Comparison of ENCODE assay signal across 1 cellular context in genomic region chr1:8740034-8740449, GRCh38.
TF ChIP-seq lines count a peak whose summit lies in the region.

No MANE protein-coding gene starts in this region.

TF ChIP-seq in HepG2, 621 proteins besides CTCF, POLR2A, EP300 and RAD21 (continued from another document and continues in another):
- TF ChIP-seq GZF1 (CRISPR knock-in tag; IDR thresholded peaks at IDR 0.05) (no peak), PHB2 (IDR thresholded peaks at IDR 0.05; ENCODE audit: partially characterized antibody) (no peak), ZNF264 (CRISPR knock-in tag; IDR thresholded peaks at IDR 0.05) (peak; percentile 79; the same call in 1 of the 2 replicates), SAP130 (CRISPR knock-in tag; IDR thresholded peaks at IDR 0.05; ENCODE audit: low read depth) (peak; percentile 87), MIER3 (CRISPR knock-in tag; IDR thresholded peaks at IDR 0.05; ENCODE audit: borderline replicate concordance) (peak; percentile 31; the same call in 1 of the 2 replicates), HIVEP1 (CRISPR knock-in tag; IDR thresholded peaks at IDR 0.05) (no peak), CCAR2 (optimal IDR thresholded peaks at IDR 0.05; ENCODE audit: low read depth, low read length) (no peak), FOXP4 (CRISPR knock-in tag; IDR thresholded peaks at IDR 0.05) (peak; percentile 92), ZNF878 (CRISPR knock-in tag; IDR thresholded peaks at IDR 0.05) (no peak), MAF1 (CRISPR knock-in tag; IDR thresholded peaks at IDR 0.05; ENCODE audit: borderline replicate concordance) (no peak), MXI1 (IDR thresholded peaks at IDR 0.05; ENCODE audit: borderline replicate concordance, low read depth, low read length) (peak; percentile 58; the same call in 1 of the 3 replicates), IRF1 (CRISPR knock-in tag; IDR thresholded peaks at IDR 0.05; ENCODE audit: low read depth) (no peak), SKI (IDR thresholded peaks at IDR 0.05; ENCODE audit: partially characterized antibody) (peak; percentile 87), ZBTB38 (CRISPR knock-in tag; IDR thresholded peaks at IDR 0.05) (no peak), MXD3 (CRISPR knock-in tag; IDR thresholded peaks at IDR 0.05) (no peak), ZNF160 (CRISPR knock-in tag; IDR thresholded peaks at IDR 0.05) (no peak), ZHX2 (IDR thresholded peaks at IDR 0.05; ENCODE audit: low read depth) (no peak), ZHX2 (CRISPR knock-in tag; IDR thresholded peaks at IDR 0.05; ENCODE audit: borderline replicate concordance) (no peak), XRCC5 (optimal IDR thresholded peaks at IDR 0.05; ENCODE audit: low read length) (no peak), ZNF773 (CRISPR knock-in tag; IDR thresholded peaks at IDR 0.05; ENCODE audit: borderline replicate concordance) (no peak), ZBTB14 (CRISPR knock-in tag; IDR thresholded peaks at IDR 0.05) (no peak), KLF6 (CRISPR knock-in tag; IDR thresholded peaks at IDR 0.05) (peak; percentile 43), ZNF382 (CRISPR knock-in tag; IDR thresholded peaks at IDR 0.05; ENCODE audit: borderline replicate concordance) (no peak), ZNF431 (CRISPR knock-in tag; IDR thresholded peaks at IDR 0.05; ENCODE audit: borderline replicate concordance, low read depth) (no peak), ZNF441 (CRISPR knock-in tag; IDR thresholded peaks at IDR 0.05; ENCODE audit: borderline replicate concordance) (no peak), ZBTB44 (CRISPR knock-in tag; IDR thresholded peaks at IDR 0.05) (no peak), HBP1 (CRISPR knock-in tag; IDR thresholded peaks at IDR 0.05; ENCODE audit: low read depth) (peak; percentile 33; the same call in 1 of the 2 replicates), SMAD3 (CRISPR knock-in tag; IDR thresholded peaks at IDR 0.05) (peak; percentile 74; the same call in 1 of the 2 replicates), ARID4A (CRISPR knock-in tag; IDR thresholded peaks at IDR 0.05; ENCODE audit: borderline replicate concordance) (no peak), KLF15 (CRISPR knock-in tag; IDR thresholded peaks at IDR 0.05; ENCODE audit: borderline replicate concordance) (no peak), PRMT3 (CRISPR knock-in tag; IDR thresholded peaks at IDR 0.05; ENCODE audit: borderline replicate concordance, low read depth) (no peak), HOMEZ (CRISPR knock-in tag; IDR thresholded peaks at IDR 0.05; ENCODE audit: low read depth) (peak; percentile 85), FUBP1 (CRISPR knock-in tag; IDR thresholded peaks at IDR 0.05; ENCODE audit: borderline replicate concordance) (no peak), BATF2 (CRISPR knock-in tag; IDR thresholded peaks at IDR 0.05) (no peak)
